ENCODE assay signal across 1 cellular context in genomic region chr21:41767606-41768370, GRCh38.
TF ChIP-seq lines count a peak whose summit lies in the region.

No MANE protein-coding gene starts in this region.

TF ChIP-seq in HEK293, 187 proteins besides CTCF, POLR2A, EP300 and RAD21 (continued from another document):
- TF ChIP-seq, protein P1, sequence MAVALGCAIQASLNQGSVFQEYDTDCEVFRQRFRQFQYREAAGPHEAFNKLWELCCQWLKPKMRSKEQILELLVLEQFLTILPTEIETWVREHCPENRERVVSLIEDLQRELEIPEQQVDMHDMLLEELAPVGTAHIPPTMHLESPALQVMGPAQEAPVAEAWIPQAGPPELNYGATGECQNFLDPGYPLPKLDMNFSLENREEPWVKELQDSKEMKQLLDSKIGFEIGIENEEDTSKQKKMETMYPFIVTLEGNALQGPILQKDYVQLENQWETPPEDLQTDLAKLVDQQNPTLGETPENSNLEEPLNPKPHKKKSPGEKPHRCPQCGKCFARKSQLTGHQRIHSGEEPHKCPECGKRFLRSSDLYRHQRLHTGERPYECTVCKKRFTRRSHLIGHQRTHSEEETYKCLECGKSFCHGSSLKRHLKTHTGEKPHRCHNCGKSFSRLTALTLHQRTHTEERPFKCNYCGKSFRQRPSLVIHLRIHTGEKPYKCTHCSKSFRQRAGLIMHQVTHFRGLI (tag by site-specific recombination; IDR thresholded peaks at IDR 0.05) = no peak
- TF ChIP-seq, protein P2, sequence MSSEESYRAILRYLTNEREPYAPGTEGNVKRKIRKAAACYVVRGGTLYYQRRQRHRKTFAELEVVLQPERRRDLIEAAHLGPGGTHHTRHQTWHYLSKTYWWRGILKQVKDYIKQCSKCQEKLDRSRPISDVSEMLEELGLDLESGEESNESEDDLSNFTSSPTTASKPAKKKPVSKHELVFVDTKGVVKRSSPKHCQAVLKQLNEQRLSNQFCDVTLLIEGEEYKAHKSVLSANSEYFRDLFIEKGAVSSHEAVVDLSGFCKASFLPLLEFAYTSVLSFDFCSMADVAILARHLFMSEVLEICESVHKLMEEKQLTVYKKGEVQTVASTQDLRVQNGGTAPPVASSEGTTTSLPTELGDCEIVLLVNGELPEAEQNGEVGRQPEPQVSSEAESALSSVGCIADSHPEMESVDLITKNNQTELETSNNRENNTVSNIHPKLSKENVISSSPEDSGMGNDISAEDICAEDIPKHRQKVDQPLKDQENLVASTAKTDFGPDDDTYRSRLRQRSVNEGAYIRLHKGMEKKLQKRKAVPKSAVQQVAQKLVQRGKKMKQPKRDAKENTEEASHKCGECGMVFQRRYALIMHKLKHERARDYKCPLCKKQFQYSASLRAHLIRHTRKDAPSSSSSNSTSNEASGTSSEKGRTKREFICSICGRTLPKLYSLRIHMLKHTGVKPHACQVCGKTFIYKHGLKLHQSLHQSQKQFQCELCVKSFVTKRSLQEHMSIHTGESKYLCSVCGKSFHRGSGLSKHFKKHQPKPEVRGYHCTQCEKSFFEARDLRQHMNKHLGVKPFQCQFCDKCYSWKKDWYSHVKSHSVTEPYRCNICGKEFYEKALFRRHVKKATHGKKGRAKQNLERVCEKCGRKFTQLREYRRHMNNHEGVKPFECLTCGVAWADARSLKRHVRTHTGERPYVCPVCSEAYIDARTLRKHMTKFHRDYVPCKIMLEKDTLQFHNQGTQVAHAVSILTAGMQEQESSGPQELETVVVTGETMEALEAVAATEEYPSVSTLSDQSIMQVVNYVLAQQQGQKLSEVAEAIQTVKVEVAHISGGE (tag by site-specific recombination; conservative IDR thresholded peaks at IDR 0.05; ENCODE audit: low read depth) = 0 out of 2 replicates have a peak, but pooled peaks have one; percentile 37
- TF ChIP-seq, protein P3, sequence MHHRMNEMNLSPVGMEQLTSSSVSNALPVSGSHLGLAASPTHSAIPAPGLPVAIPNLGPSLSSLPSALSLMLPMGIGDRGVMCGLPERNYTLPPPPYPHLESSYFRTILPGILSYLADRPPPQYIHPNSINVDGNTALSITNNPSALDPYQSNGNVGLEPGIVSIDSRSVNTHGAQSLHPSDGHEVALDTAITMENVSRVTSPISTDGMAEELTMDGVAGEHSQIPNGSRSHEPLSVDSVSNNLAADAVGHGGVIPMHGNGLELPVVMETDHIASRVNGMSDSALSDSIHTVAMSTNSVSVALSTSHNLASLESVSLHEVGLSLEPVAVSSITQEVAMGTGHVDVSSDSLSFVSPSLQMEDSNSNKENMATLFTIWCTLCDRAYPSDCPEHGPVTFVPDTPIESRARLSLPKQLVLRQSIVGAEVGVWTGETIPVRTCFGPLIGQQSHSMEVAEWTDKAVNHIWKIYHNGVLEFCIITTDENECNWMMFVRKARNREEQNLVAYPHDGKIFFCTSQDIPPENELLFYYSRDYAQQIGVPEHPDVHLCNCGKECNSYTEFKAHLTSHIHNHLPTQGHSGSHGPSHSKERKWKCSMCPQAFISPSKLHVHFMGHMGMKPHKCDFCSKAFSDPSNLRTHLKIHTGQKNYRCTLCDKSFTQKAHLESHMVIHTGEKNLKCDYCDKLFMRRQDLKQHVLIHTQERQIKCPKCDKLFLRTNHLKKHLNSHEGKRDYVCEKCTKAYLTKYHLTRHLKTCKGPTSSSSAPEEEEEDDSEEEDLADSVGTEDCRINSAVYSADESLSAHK (tag by site-specific recombination; IDR thresholded peaks at IDR 0.05) = peak; percentile 33
- TF ChIP-seq GLIS2 (tag by site-specific recombination; IDR thresholded peaks at IDR 0.05) = peak; percentile 68
- TF ChIP-seq, protein P4, sequence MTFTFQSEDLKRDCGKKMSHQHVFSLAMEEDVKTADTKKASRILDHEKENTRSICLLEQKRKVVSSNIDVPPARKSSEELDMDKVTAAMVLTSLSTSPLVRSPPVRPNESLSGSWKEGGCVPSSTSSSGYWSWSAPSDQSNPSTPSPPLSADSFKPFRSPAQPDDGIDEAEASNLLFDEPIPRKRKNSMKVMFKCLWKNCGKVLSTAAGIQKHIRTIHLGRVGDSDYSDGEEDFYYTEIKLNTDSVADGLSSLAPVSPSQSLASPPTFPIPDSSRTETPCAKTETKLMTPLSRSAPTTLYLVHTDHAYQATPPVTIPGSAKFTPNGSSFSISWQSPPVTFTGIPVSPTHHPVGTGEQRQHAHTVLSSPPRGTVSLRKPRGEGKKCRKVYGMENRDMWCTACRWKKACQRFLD (tag by site-specific recombination; IDR thresholded peaks at IDR 0.05) = no peak
- 0 out of 2 replicates have a peak, but pooled peaks have one; percentile 10 for TF ChIP-seq ZNF184 (tag by site-specific recombination; IDR thresholded peaks at IDR 0.05)
- TF ChIP-seq ZNF423 (tag by site-specific recombination; IDR thresholded peaks at IDR 0.05) = 0 out of 2 replicates have a peak, but pooled peaks have one; percentile 20
- TF ChIP-seq, protein P5, sequence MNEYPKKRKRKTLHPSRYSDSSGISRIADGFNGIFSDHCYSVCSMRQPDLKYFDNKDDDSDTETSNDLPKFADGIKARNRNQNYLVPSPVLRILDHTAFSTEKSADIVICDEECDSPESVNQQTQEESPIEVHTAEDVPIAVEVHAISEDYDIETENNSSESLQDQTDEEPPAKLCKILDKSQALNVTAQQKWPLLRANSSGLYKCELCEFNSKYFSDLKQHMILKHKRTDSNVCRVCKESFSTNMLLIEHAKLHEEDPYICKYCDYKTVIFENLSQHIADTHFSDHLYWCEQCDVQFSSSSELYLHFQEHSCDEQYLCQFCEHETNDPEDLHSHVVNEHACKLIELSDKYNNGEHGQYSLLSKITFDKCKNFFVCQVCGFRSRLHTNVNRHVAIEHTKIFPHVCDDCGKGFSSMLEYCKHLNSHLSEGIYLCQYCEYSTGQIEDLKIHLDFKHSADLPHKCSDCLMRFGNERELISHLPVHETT (tag by site-specific recombination; IDR thresholded peaks at IDR 0.05) = no peak
- no peak for TF ChIP-seq ZNF792 (tag by site-specific recombination; IDR thresholded peaks at IDR 0.05)
